Comparison of ENCODE assay signal across 9 cellular contexts in genomic region chr2:237704476-237705224, GRCh38.
DNase-seq lines count a peak whose midpoint lies in the region; ATAC-seq, FAIRE-seq and TF ChIP-seq lines count a peak whose summit lies in the region.
"Had no signal": no experiment of that assay in that cellular context is flagged by ENCODE, and none has a peak within 500 bp of the region (broad histone marks: within the 10 kb centered on the region; RNA-seq: fewer than 3 reads in every experiment).

No MANE protein-coding gene starts in this region.

- TF ChIP-seq CTCF in H1 (IDR thresholded peaks at IDR 0.05; ENCODE audit: control extremely low read depth in 1 of 3, insufficient read depth in 1 of 3, low read depth in 1 of 3, low read length in 3 of 3) (no peak), psoas muscle (IDR thresholded peaks at IDR 0.05) (no peak)

- peaks cover 3 to 14% of the 10 kb centered on the region in 2 experiments for H4K20me1 ChIP-seq in H1 (replicated peaks in 1 of 2; ENCODE audit: control insufficient read depth in 1 of 2, insufficient read depth in 2 of 2, low read length in 2 of 2)

- H3K18ac ChIP-seq in H1 (ENCODE audit: extremely low read depth, low read length): no peak overlapping the region

- TF ChIP-seq POLR2A in H1 (IDR thresholded peaks at IDR 0.05; ENCODE audit: control extremely low read depth in 1 of 2, low read depth in 2 of 2, low read length in 2 of 2): no peak

- H3K4me2 ChIP-seq in H1 (ENCODE audit: insufficient read depth in 1 of 2, low read depth in 2 of 2, low read length in 2 of 2): no peak overlapping the region

- WGBS in H1 (ENCODE audit: extremely low coverage in 1 of 2, insufficient coverage in 1 of 2, insufficient read length in 1 of 2, insufficient replicate concordance in 2 of 2, low coverage in 1 of 2, low lambda C conversion rate in 2 of 2, missing lambda C conversion rate in 1 of 2), 2 experiments: 90% methylated on average over 12 of the region's 12 CpGs; no CpG with 5 or more reads in 1 of the 2 experiments
- 76 to 79% (median 77%) methylated on average over 12 of the region's 12 CpGs for WGBS in psoas muscle, 3 donors

- H3K14ac ChIP-seq in H1 (ENCODE audit: insufficient read length): no peak overlapping the region

- H3K4ac ChIP-seq in H1 (replicated peaks; ENCODE audit: insufficient read length, low read depth, low read length): no peak overlapping the region

- TF ChIP-seq RAD21 in H1 (IDR thresholded peaks at IDR 0.05 in 1 of 2, conservative IDR thresholded peaks at IDR 0.05 in 1 of 2; ENCODE audit: low read depth in 2 of 2, low read length in 2 of 2): no peak

- TF ChIP-seq EP300 in H1 (IDR thresholded peaks at IDR 0.05; ENCODE audit: borderline replicate concordance in 1 of 2, low read depth in 2 of 2, low read length in 2 of 2): no peak

- 0 out of 2 replicates have a peak overlapping the region, but pooled peaks have one; percentile 22 for H2BK5ac ChIP-seq in H1 (ENCODE audit: low read depth, low read length)

- peaks cover 27% of the 10 kb centered on the region for H3K79me1 ChIP-seq in H1 (ENCODE audit: low read depth, low read length)

- H2BK12ac ChIP-seq in H1 (ENCODE audit: low read depth, low read length): no peak overlapping the region

- H3K56ac ChIP-seq in H1 (replicated peaks; ENCODE audit: insufficient read length, low read depth, low read length): no peak overlapping the region

- POLR2A ChIA-PET in H1 (lab: Charles Lee; ENCODE audit: partially characterized antibody): interaction anchor here (1.1 kb wide), 1 partner anchor 12 kb away, joined by 3 read pairs; no protein-coding TSS in a partner anchor

- H3K23me2 ChIP-seq in H1 (ENCODE audit: low read depth, low read length): no peaks in the 10 kb centered on the region

- H3K4me1 ChIP-seq in H1 (replicated peaks in 1 of 4; ENCODE audit: control insufficient read depth in 3 of 4, insufficient read depth in 4 of 4, low read length in 3 of 4) (peaks cover 24 to 38% (median 36%) of the 10 kb centered on the region in 4 experiments), psoas muscle (peaks cover 97% of the 10 kb centered on the region), SJCRH30 (peaks cover 39% of the 10 kb centered on the region)

- DNase-seq in EL: peak; percentile 79
- peak; percentile 74 for DNase-seq in RCC 7860 (ENCODE audit: low spot score)
- no peak for DNase-seq in H1 (ENCODE audit: low read depth in 1 of 2, low spot score in 2 of 2)
- no peak for DNase-seq in psoas muscle
- DNase-seq in COR-L47 (lab: John Stamatoyannopoulos, UW): no peak
- no peak for DNase-seq in DMS 273 treated with DMSO at 0.1 percent for 48 hours (lab: John Stamatoyannopoulos, UW)
- DNase-seq in SJCRH30: no peak
- DNase-seq: T-helper 9 cell had no signal

- ATAC-seq in psoas muscle (peak; percentile 30 to 49 (median 39)), GM19351 (IDR thresholded peaks at IDR 0.05; ENCODE audit: unreplicated experiment) (no peak)

- FAIRE-seq in RCC 7860 (lab: Jason Lieb, UNC) (peak; percentile 38), H1 (lab: Jason Lieb, UNC) (no peak)

- H2BK20ac ChIP-seq in H1 (ENCODE audit: low read length): no peak overlapping the region

- H3K27ac ChIP-seq in H1 (ENCODE audit: low read depth, low read length): no peak overlapping the region
- H3K27ac ChIP-seq in psoas muscle: peak overlapping the region; percentile 96
- no peak overlapping the region for H3K27ac ChIP-seq in SJCRH30

- intact Hi-C loops in psoas muscle (cut with DNase I): no loop called here

- no peak overlapping the region for H4K8ac ChIP-seq in H1 (ENCODE audit: extremely low read depth, insufficient read depth, low read length)

- no peak overlapping the region for H2BK120ac ChIP-seq in H1 (replicated peaks; ENCODE audit: low read depth, low read length)

- H3K9ac ChIP-seq in H1 (replicated peaks in 1 of 4; ENCODE audit: extremely low read depth in 1 of 4, low read depth in 3 of 4, low read length in 3 of 4): no peak overlapping the region

- peaks cover 0 to 74% of the 10 kb centered on the region in 2 experiments; a peak in 2 of 4 replicates for H3K79me2 ChIP-seq in H1 (ENCODE audit: control insufficient read depth in 1 of 2, insufficient read depth in 2 of 2, low read length in 2 of 2)

- no peak overlapping the region for H3K4me3 ChIP-seq in H1 (ENCODE audit: extremely low read depth in 1 of 4, insufficient read depth in 2 of 4, low read depth in 3 of 4, low read length in 4 of 4)
- H3K4me3 ChIP-seq in psoas muscle: no peak overlapping the region
- no peak overlapping the region for H3K4me3 ChIP-seq in SJCRH30

- no peak overlapping the region for H4K5ac ChIP-seq in H1 (ENCODE audit: insufficient read length, low read depth, low read length)

- CTCF ChIA-PET in H1 (lab: Charles Lee; ENCODE audit: partially characterized antibody): interaction anchor here (1.1 to 1.7 kb wide), 3 partner anchors 12 to 28 kb away, joined by 3 to 4 read pairs (median 4); no protein-coding TSS in a partner anchor

- H3K36me3 ChIP-seq in H1 (ENCODE audit: control insufficient read depth in 2 of 4, insufficient read depth in 4 of 4, low read length in 3 of 4): no peaks in the 10 kb centered on the region
- H3K36me3 ChIP-seq in psoas muscle (ENCODE audit: insufficient read depth in 1 of 2, low read depth in 1 of 2): peaks cover 0 to 14% of the 10 kb centered on the region in 2 donors
- H3K36me3 ChIP-seq in SJCRH30: peaks cover 17% of the 10 kb centered on the region; the same call in 1 of the 2 replicates

- H2AK5ac ChIP-seq in H1 (ENCODE audit: low read depth, low read length): no peak overlapping the region

- H2BK15ac ChIP-seq in H1 (ENCODE audit: low read length): no peak overlapping the region

- no peak overlapping the region for H2AFZ ChIP-seq in H1 (ENCODE audit: low read length)

- no peaks in the 10 kb centered on the region for H3K27me3 ChIP-seq in H1 (replicated peaks in 1 of 4; ENCODE audit: control insufficient read depth in 3 of 4, extremely low read depth in 1 of 4, insufficient read depth in 3 of 4, low read length in 3 of 4)
- no peaks in the 10 kb centered on the region for H3K27me3 ChIP-seq in psoas muscle (ENCODE audit: insufficient read depth in 3 of 3, low read length in 2 of 3)
- H3K27me3 ChIP-seq in SJCRH30: no peaks in the 10 kb centered on the region

- no peaks in the 10 kb centered on the region for H3K9me3 ChIP-seq in H1 (ENCODE audit: insufficient read depth in 2 of 2, low read depth in 1 of 2, low read length in 1 of 2)
- no peaks in the 10 kb centered on the region for H3K9me3 ChIP-seq in psoas muscle
- no peaks in the 10 kb centered on the region for H3K9me3 ChIP-seq in SJCRH30 (replicated peaks)

- no peak overlapping the region for H3K23ac ChIP-seq in H1 (ENCODE audit: insufficient read length)

- H4K91ac ChIP-seq in H1 (replicated peaks; ENCODE audit: insufficient read length, low read length): no peak overlapping the region

TF ChIP-seq in H1, 55 proteins besides CTCF, POLR2A, EP300 and RAD21:
- TF ChIP-seq CHD1 (IDR thresholded peaks at IDR 0.05; ENCODE audit: low read depth, low read length): no peak
- TF ChIP-seq CBX8 (IDR thresholded peaks at IDR 0.05; ENCODE audit: borderline replicate concordance, low read depth, low read length): no peak

Comparison
In these comparisons a context has a peak if more than half of its experiments do, and no peak if none do; other contexts are left out.
1. DNase-seq: peak in EL (single experiment) and RCC 7860 (single experiment); none in H1 (0 of 2), psoas muscle (0 of 2), COR-L47 (single experiment), DMS 273 treated with DMSO at 0.1 percent for 48 hours (single experiment) and SJCRH30 (0 of 2).